Comparison of ENCODE assay signal across 18 cellular contexts in genomic region chr2:54385271-54385670, GRCh38.
"Had no signal": no experiment of that assay in that cellular context is flagged by ENCODE, and none has a peak within 500 bp of the region (broad histone marks: within the 10 kb centered on the region; RNA-seq: fewer than 3 reads in every experiment).

No MANE protein-coding gene starts in this region.

- ATAC-seq: gastroesophageal sphincter; lower lobe of right lung; SK-N-SH treated with all-trans-retinoic acid at 6 μM for 48 hours; stimulated activated effector memory CD8-positive, alpha-beta T cell treated with anti-CD3 and anti-CD28 coated beads, Interleukin-12 subunit alpha, Interleukin-12 subunit beta, amount 100 ng/mL, for 72 hours; T-cell had no signal

- H3K4me3 ChIP-seq: body of pancreas, gastroesophageal sphincter, lower lobe of right lung, stomach had no signal

- FAIRE-seq: small intestine had no signal

- H3K27me3 ChIP-seq: body of pancreas, gastroesophageal sphincter, stomach had no signal

- H3K9me3 ChIP-seq: body of pancreas, gastroesophageal sphincter, lower lobe of right lung, stomach had no signal

- DNase-seq: activated B cell treated with CpG ODN at 0.5 μM for 24 hours; activated CD4-positive, alpha-beta memory T cell treated with anti-CD3 and anti-CD28 coated beads for 36 hours; activated CD4-positive, alpha-beta T cell treated with anti-CD3 and anti-CD28 coated beads for 4 hours; activated naive CD8-positive, alpha-beta T cell treated with anti-CD3 and anti-CD28 coated beads for 36 hours; activated T-cell treated with anti-CD3 and anti-CD28 coated beads for 4 hours; cortex of kidney; effector CD4-positive, alpha-beta T cell; immature natural killer cell; lower lobe of right lung; nephron progenitor cell; stimulated activated CD4-positive, alpha-beta T cell treated with anti-CD3 and anti-CD28 coated beads, Interleukin-4, amount 100 ng/mL, for 24 hours; stomach; T-cell had no signal

- H3K36me3 ChIP-seq: gastroesophageal sphincter, lower lobe of right lung, stomach had no signal

- H3K4me1 ChIP-seq: body of pancreas had no signal
